8 cellular contexts compared by ENCODE assay signal in genomic region chr1:241638091-241638682, GRCh38. TPM values are rescaled to one million over a fixed set of nuclear protein-coding genes. Genes with fewer than 3 reads are reported as not detected.
DNase-seq lines count a peak whose midpoint lies in the region; ATAC-seq and TF ChIP-seq lines count a peak whose summit lies in the region.

No MANE protein-coding gene starts in this region.

- H3K9me3 Mint-ChIP-seq in activated T-cell treated with anti-CD3 and anti-CD28 coated beads, Interleukin-2, amount 50 U/mL, for 24 hours: peaks cover 9% of the 10 kb centered on the region
- H3K9me3 Mint-ChIP-seq in stimulated activated memory B cell treated with anti-CD40 and anti-IgM and Interleukin-4, amounts not matched to agents 10 μg/mL and 1 μg/mL and 100 μg/mL, for 72 hours: peaks cover 8% of the 10 kb centered on the region

- H3K27ac Mint-ChIP-seq in activated T-cell treated with anti-CD3 and anti-CD28 coated beads, Interleukin-2, amount 50 U/mL, for 24 hours: no peak overlapping the region
- peak overlapping the region; percentile 93 for H3K27ac Mint-ChIP-seq in stimulated activated memory B cell treated with anti-CD40 and anti-IgM and Interleukin-4, amounts not matched to agents 10 μg/mL and 1 μg/mL and 100 μg/mL, for 72 hours

- no peaks in the 10 kb centered on the region for H3K27me3 Mint-ChIP-seq in activated T-cell treated with anti-CD3 and anti-CD28 coated beads, Interleukin-2, amount 50 U/mL, for 24 hours
- H3K27me3 Mint-ChIP-seq in stimulated activated memory B cell treated with anti-CD40 and anti-IgM and Interleukin-4, amounts not matched to agents 10 μg/mL and 1 μg/mL and 100 μg/mL, for 72 hours: no peaks in the 10 kb centered on the region

- H3K27me3 ChIP-seq in foreskin keratinocyte: no peaks in the 10 kb centered on the region

- peaks cover 55% of the 10 kb centered on the region for H3K36me3 Mint-ChIP-seq in activated T-cell treated with anti-CD3 and anti-CD28 coated beads, Interleukin-2, amount 50 U/mL, for 24 hours (ENCODE audit: low read depth)
- peaks cover 35% of the 10 kb centered on the region for H3K36me3 Mint-ChIP-seq in stimulated activated memory B cell treated with anti-CD40 and anti-IgM and Interleukin-4, amounts not matched to agents 10 μg/mL and 1 μg/mL and 100 μg/mL, for 72 hours

- peak overlapping the region; percentile 88 for H3K4me3 Mint-ChIP-seq in activated T-cell treated with anti-CD3 and anti-CD28 coated beads, Interleukin-2, amount 50 U/mL, for 24 hours
- peak overlapping the region; percentile 97 for H3K4me3 Mint-ChIP-seq in stimulated activated memory B cell treated with anti-CD40 and anti-IgM and Interleukin-4, amounts not matched to agents 10 μg/mL and 1 μg/mL and 100 μg/mL, for 72 hours

- H3K4me3 ChIP-seq in WI38 (ENCODE audit: low read depth, low read length): peak overlapping the region; percentile 92

- peak overlapping the region; percentile 80 for H3K27ac ChIP-seq in foreskin keratinocyte

- H3K4me1 Mint-ChIP-seq in activated T-cell treated with anti-CD3 and anti-CD28 coated beads, Interleukin-2, amount 50 U/mL, for 24 hours (ENCODE audit: low read depth): peaks cover 54% of the 10 kb centered on the region
- peaks cover 54% of the 10 kb centered on the region for H3K4me1 Mint-ChIP-seq in stimulated activated memory B cell treated with anti-CD40 and anti-IgM and Interleukin-4, amounts not matched to agents 10 μg/mL and 1 μg/mL and 100 μg/mL, for 72 hours

- TF ChIP-seq CTCF in WI38 (IDR thresholded peaks at IDR 0.05; ENCODE audit: low read depth, low read length) (no peak), foreskin keratinocyte (conservative IDR thresholded peaks at IDR 0.05) (no peak)

- no peak for DNase-seq in activated T-cell treated with anti-CD3 and anti-CD28 coated beads, Interleukin-2, amount 50 U/mL, for 24 hours
- no peak for DNase-seq in activated T-cell treated with anti-CD3 and anti-CD28 coated beads, Interleukin-2, amount 50 U/mL, for 48 hours
- DNase-seq in foreskin keratinocyte: no peak
- no peak for DNase-seq in NCI-H2081 treated with DMSO at 0.1 percent for 48 hours (lab: John Stamatoyannopoulos, UW)

- ATAC-seq in foreskin keratinocyte: no peak
- ATAC-seq in stimulated activated memory B cell treated with anti-CD40 and anti-IgM and Interleukin-4, amounts not matched to agents 10 μg/mL and 1 μg/mL and 100 μg/mL, for 72 hours: no peak
- ATAC-seq in GM19452 (IDR thresholded peaks at IDR 0.05; ENCODE audit: unreplicated experiment): no peak
- ATAC-seq in HG02610 (IDR thresholded peaks at IDR 0.05; ENCODE audit: unreplicated experiment): no peak

- H3K4me1 ChIP-seq in foreskin keratinocyte: peaks cover 22% of the 10 kb centered on the region

RNA-seq across cellular contexts. Expression of gene CHML, which starts 2.0 kb away (rescaled TPM):
- 14.1 and 17.5 TPM in 2 replicates for total RNA-seq in foreskin keratinocyte
- 1.9 and 2.5 TPM in 2 replicates for polyA plus RNA-seq in foreskin keratinocyte

RNA-seq across cellular contexts. Expression of gene OPN3, which starts 2.0 kb away (rescaled TPM):
- 35.7 and 36.7 TPM in 2 replicates for total RNA-seq in foreskin keratinocyte
- 23.3 and 28.6 TPM in 2 replicates for polyA plus RNA-seq in foreskin keratinocyte

RNA-seq across cellular contexts. Expression of gene WDR64, which starts 13.9 kb away (rescaled TPM):
- total RNA-seq in foreskin keratinocyte: not detected in 2 replicates
- polyA plus RNA-seq in foreskin keratinocyte: not detected in 2 replicates
